In the genomic region with DNA sequence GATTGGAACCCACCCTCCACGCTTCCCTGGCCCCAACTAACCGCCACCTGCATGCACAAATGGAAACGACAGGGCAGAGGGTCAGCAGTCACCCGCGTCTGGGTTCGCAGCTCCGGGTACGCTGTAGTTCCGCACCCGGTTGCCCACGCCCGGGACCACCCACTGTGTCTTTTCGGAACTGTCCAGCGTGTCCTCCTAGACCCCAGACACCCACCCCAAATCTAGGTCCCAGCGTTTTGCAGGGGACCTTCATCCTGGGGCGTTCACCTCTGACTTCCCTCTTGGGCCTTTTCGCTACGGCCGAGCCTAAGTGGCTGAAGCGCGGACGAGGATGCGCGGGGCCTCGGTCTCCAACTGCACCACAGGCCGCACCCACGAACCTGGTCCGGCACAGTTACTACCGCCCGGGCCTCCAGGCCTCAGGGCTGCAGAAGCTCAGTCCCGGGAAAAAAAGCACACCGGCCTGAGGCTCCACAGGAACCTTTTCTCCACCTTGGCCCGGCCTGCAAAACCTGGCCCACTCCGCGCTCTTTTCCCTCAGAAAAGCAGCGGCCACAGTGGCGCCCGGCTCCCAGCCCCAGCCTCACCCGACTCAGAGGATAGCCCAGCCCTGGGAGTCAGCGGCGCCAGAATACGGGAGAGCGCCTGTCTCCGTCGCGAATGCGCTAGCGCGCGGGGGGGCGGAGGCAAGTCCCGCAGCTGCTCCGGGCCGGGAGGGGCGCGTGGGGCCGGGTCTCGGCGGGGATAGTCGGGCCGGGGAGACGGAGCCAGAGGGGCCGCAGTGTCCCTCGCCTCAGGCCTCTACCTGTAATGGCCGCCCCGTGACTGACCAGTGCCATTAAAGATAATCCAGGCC, we compare ENCODE assay signal across 8 cellular contexts. TPM values are rescaled to one million over a fixed set of nuclear protein-coding genes. Genes with fewer than 3 reads are reported as not detected.
DNase-seq lines count a peak whose midpoint lies in the region; ATAC-seq and TF ChIP-seq lines count a peak whose summit lies in the region.

ZFP30 (minus strand) TSS at position 633 of the 856 bp plus-strand sequence. CDS start 7,643 bp downstream, outside the sequence.

- peak within 1 kb of the TSS; percentile 79 for H3K4me3 ChIP-seq in fibroblast of mammary gland (ENCODE audit: control insufficient read depth, low read depth, low read length)

- TF ChIP-seq CTCF in fibroblast of mammary gland (conservative IDR thresholded peaks at IDR 0.05; ENCODE audit: control insufficient read depth, insufficient read depth, low read depth, low read length) (no peak), natural killer cell (IDR thresholded peaks at IDR 0.05) (no peak)

- no peaks in the 10 kb centered on the region for H3K36me3 Mint-ChIP-seq in natural killer cell
- peaks cover 20% of the 10 kb centered on the region for H3K36me3 Mint-ChIP-seq in stimulated activated memory B cell treated with anti-CD40 and anti-IgM and Interleukin-4, amounts not matched to agents 10 μg/mL and 1 μg/mL and 100 μg/mL, for 72 hours

- ATAC-seq in GM19452 (IDR thresholded peaks at IDR 0.05; ENCODE audit: unreplicated experiment) (peak; percentile 55), natural killer cell (peak; percentile 61 to 80 (median 69))
- peak; percentile 88 for ATAC-seq in stimulated activated memory B cell treated with anti-CD40 and anti-IgM and Interleukin-4, amounts not matched to agents 10 μg/mL and 1 μg/mL and 100 μg/mL, for 72 hours

- H3K4me1 Mint-ChIP-seq in natural killer cell, result peaks cover 30 to 32% of the 10 kb centered on the region in 2 donors
- peaks cover 21% of the 10 kb centered on the region for H3K4me1 Mint-ChIP-seq in stimulated activated memory B cell treated with anti-CD40 and anti-IgM and Interleukin-4, amounts not matched to agents 10 μg/mL and 1 μg/mL and 100 μg/mL, for 72 hours

- peak within 1 kb of the TSS; percentile 80 to 99 for H3K27ac Mint-ChIP-seq in natural killer cell
- peak within 1 kb of the TSS; percentile 95 for H3K27ac Mint-ChIP-seq in stimulated activated memory B cell treated with anti-CD40 and anti-IgM and Interleukin-4, amounts not matched to agents 10 μg/mL and 1 μg/mL and 100 μg/mL, for 72 hours

- DNase-seq in CD1c-positive myeloid dendritic cell (ENCODE audit: extremely low spot score) (peak; percentile 80), HK-2 (ENCODE audit: unreplicated experiment) (peak; percentile 93), OCI-M2 (lab: John Stamatoyannopoulos, UW; ENCODE audit: unreplicated experiment) (peak; percentile 99), fibroblast of mammary gland (ENCODE audit: low read depth) (peak; percentile 73), natural killer cell (peak; percentile 64)
- DNase-seq in activated T-helper 1 cell treated with anti-CD3 and anti-CD28 coated beads, Interleukin-2, amount 50 U/mL, for 16 hours (ENCODE audit: low read depth in 1 of 2, low spot score in 1 of 2), result peak; percentile 60 to 65

- no peaks in the 10 kb centered on the region for H3K27me3 Mint-ChIP-seq in natural killer cell (ENCODE audit: low read depth in 2 of 2)
- H3K27me3 Mint-ChIP-seq in stimulated activated memory B cell treated with anti-CD40 and anti-IgM and Interleukin-4, amounts not matched to agents 10 μg/mL and 1 μg/mL and 100 μg/mL, for 72 hours, result no peaks in the 10 kb centered on the region

- intact Hi-C loops in natural killer cell (cut with micrococcal nuclease), result loop anchor here (2.0 kb wide), 1 partner anchor 60 kb away; the partner anchor contains the start of genes ZNF540 and ZNF571

- no peaks in the 10 kb centered on the region for H3K9me3 Mint-ChIP-seq in natural killer cell
- H3K9me3 Mint-ChIP-seq in stimulated activated memory B cell treated with anti-CD40 and anti-IgM and Interleukin-4, amounts not matched to agents 10 μg/mL and 1 μg/mL and 100 μg/mL, for 72 hours, result peaks cover 3% of the 10 kb centered on the region

- peak within 1 kb of the TSS; percentile 97 for H3K4me3 Mint-ChIP-seq in natural killer cell
- peak within 1 kb of the TSS; percentile 91 for H3K4me3 Mint-ChIP-seq in stimulated activated memory B cell treated with anti-CD40 and anti-IgM and Interleukin-4, amounts not matched to agents 10 μg/mL and 1 μg/mL and 100 μg/mL, for 72 hours

RNA-seq across cellular contexts. Expression of gene ZFP30, which starts in this region (rescaled TPM):
- total RNA-seq in natural killer cell, result 10 to 100 TPM in 1 of 3 donors, 1 to 10 TPM in 2; 7.8 to 10.3 (median 8.9) TPM

Comparison
In these comparisons a context has a peak if more than half of its experiments do, and no peak if none do; other contexts are left out.
1. Peak in every context shown above with its lines: DNase-seq, ATAC-seq and H3K4me3 ChIP-seq.